8 cellular contexts compared by ENCODE assay signal in the genomic region with DNA sequence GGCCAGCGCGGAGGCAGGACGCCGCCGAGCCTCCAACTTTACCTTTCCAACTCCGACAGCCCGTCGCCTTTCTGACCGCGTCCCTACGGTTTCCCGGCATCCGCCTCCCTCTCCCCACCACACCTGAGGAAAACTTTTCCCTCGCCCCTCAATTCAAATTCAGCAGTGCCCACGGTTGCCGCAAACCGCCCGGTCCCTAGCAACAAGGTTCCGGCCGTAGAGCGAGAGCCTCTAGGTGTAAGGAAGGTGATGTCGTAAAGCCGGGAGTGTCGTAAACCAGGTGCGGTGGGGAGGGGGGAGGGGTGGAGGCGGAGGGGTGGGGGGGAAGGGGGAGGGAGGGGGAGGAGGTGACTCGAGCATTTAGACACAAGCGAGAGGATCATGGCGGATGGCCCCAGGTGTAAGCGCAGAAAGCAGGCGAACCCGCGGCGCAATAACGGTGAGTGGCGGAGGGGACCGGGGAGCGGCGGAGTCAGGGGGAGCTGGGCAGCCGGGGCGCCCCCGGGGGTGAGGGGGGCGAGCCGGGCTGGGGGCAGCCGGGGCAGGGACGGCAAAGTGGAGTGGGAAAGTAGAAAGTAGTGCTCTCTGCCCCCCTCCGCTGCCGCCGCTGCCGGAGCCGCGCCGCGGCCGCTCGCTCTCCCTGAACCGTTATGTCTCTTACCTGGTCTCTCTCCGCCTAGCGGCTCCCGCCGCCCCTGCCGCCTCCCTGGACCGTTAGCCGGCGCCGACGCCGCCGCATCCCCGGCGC. TPM values are rescaled to one million over a fixed set of nuclear protein-coding genes. Genes with fewer than 3 reads are reported as not detected.
A peak's percentile ranks its signal among the peaks of the same experiment; 100 is the strongest.
DNase-seq lines count a peak whose midpoint lies in the region; ATAC-seq and TF ChIP-seq lines count a peak whose summit lies in the region.

TSS of gene ZEB1 (plus strand) at position 363 of the 748 bp plus-strand sequence. CDS start at position 382, 19 bp downstream.

- H3K4me3 ChIP-seq in HUES64 (ENCODE audit: low read length) (peak within 1 kb of the TSS; percentile 100), OCI-LY3 (ENCODE audit: low read length) (peak within 1 kb of the TSS; percentile 97), muscle layer of duodenum (ENCODE audit: low read depth in 1 of 2, low read length in 2 of 2) (peak within 1 kb of the TSS; percentile 90 to 96)

- H3K9me3 ChIP-seq in HUES64 (ENCODE audit: insufficient read depth, low read depth, low read length) (no peaks in the 10 kb centered on the region), OCI-LY3 (ENCODE audit: insufficient read depth, low read length) (no peaks in the 10 kb centered on the region), muscle layer of duodenum (ENCODE audit: control insufficient read depth in 1 of 2, low read length in 2 of 2) (no peaks in the 10 kb centered on the region)

- H2AFZ ChIP-seq in OCI-LY3 (ENCODE audit: low read depth, low read length), result peak within 1 kb of the TSS; percentile 63; the same call in 1 of the 2 replicates

- TF ChIP-seq CTCF in OCI-LY3 (IDR thresholded peaks at IDR 0.05; ENCODE audit: low read depth, low read length), result no peak

- H3K79me2 ChIP-seq in OCI-LY3 (ENCODE audit: low read length), result peaks cover 71% of the 10 kb centered on the region

- peak within 1 kb of the TSS; percentile 34; the same call in 1 of the 2 replicates for H3K27ac ChIP-seq in HUES64 (ENCODE audit: low read depth, low read length)
- peak within 1 kb of the TSS; percentile 96 for H3K27ac ChIP-seq in OCI-LY3 (ENCODE audit: low read length)
- peak within 1 kb of the TSS; percentile 85 for H3K27ac ChIP-seq in muscle layer of duodenum (ENCODE audit: low read length)

- ATAC-seq in GM21390 (IDR thresholded peaks at IDR 0.05; ENCODE audit: unreplicated experiment) (peak; percentile 33), esophagus mucosa (peak; percentile 89)

- H3K9ac ChIP-seq in HUES64 (ENCODE audit: low read depth, low read length) (peak within 1 kb of the TSS; percentile 66), OCI-LY3 (ENCODE audit: low read length) (peak within 1 kb of the TSS; percentile 99)

- H3K4me1 ChIP-seq in HUES64 (ENCODE audit: insufficient read depth, low read length) (peaks cover 8% of the 10 kb centered on the region; the same call in 1 of the 2 replicates), OCI-LY3 (ENCODE audit: low read length) (peaks cover 31% of the 10 kb centered on the region), muscle layer of duodenum (ENCODE audit: control insufficient read depth in 1 of 2, insufficient read depth in 2 of 2, low read length in 2 of 2) (peaks cover 0 to 17% of the 10 kb centered on the region in 2 donors)

- H4K20me1 ChIP-seq in OCI-LY3 (ENCODE audit: insufficient read depth, low read length), result peaks cover 32% of the 10 kb centered on the region

- H3K4me2 ChIP-seq in OCI-LY3 (ENCODE audit: low read length), result peak within 1 kb of the TSS; percentile 97

- H3K27me3 ChIP-seq in HUES64 (ENCODE audit: insufficient read depth, low read length), result peaks cover 72% of the 10 kb centered on the region
- no peaks in the 10 kb centered on the region for H3K27me3 ChIP-seq in OCI-LY3 (ENCODE audit: low read depth, low read length)
- no peaks in the 10 kb centered on the region for H3K27me3 ChIP-seq in muscle layer of duodenum (ENCODE audit: low read depth, low read length)

- under 1% methylated on average over 66 of the region's 71 CpGs for WGBS in HUES64

- H3K36me3 ChIP-seq in HUES64 (ENCODE audit: insufficient read depth, low read length) (no peaks in the 10 kb centered on the region), OCI-LY3 (replicated peaks; ENCODE audit: low read depth, low read length) (peaks cover 5% of the 10 kb centered on the region), muscle layer of duodenum (ENCODE audit: control insufficient read depth in 1 of 2, insufficient read depth in 2 of 2, low read length in 2 of 2) (no peaks in the 10 kb centered on the region)

- DNase-seq in D341Med (ENCODE audit: low spot score), result peak; percentile 90
- DNase-seq in activated T-cell treated with anti-CD3 and anti-CD28 coated beads, Interleukin-2, amount 50 U/mL, for 1 hour, result peak; percentile 83
- peak; percentile 88 to 91 for DNase-seq in stimulated activated CD8-positive, alpha-beta memory T cell treated with anti-CD3 and anti-CD28 coated beads, Interleukin-7, amount 100 ng/mL, for 4 hours (ENCODE audit: low read depth in 2 of 2)

RNA-seq across cellular contexts. Expression of gene ZEB1, which starts in this region (rescaled TPM):
- polyA plus RNA-seq in HUES64 (2013, experiment 1 of 2), result 4.6 TPM
- polyA plus RNA-seq in HUES64 (2013, experiment 2 of 2), result 9.0 TPM
- 5.0 TPM for total RNA-seq in esophagus mucosa

Comparison
In these comparisons a context has a peak if more than half of its experiments do, and no peak if none do; other contexts are left out.
1. Peak in every context shown above with its lines: DNase-seq, ATAC-seq, H3K4me3 ChIP-seq and H3K27ac ChIP-seq.
2. H3K27ac ChIP-seq: peak in every context shown above with its lines; median percentile 96 in OCI-LY3; 85 in muscle layer of duodenum; 34 in HUES64.